Comparison of ENCODE assay signal across 23 cellular contexts in genomic region chr21:41869771-41870170, GRCh38.
"Had no signal": no experiment of that assay in that cellular context is flagged by ENCODE, and none has a peak within 500 bp of the region (broad histone marks: within the 10 kb centered on the region; RNA-seq: fewer than 3 reads in every experiment).

No MANE protein-coding gene starts in this region.

- H3K4me2 ChIP-seq: PC-9 had no signal

- H3K36me3 ChIP-seq: WERI-Rb-1 had no signal

- H3K4me3 ChIP-seq: PC-9, SK-N-MC had no signal

- H3K9me3 Mint-ChIP-seq: activated CD4-positive, alpha-beta T cell treated with anti-CD3 and anti-CD28 coated beads, Interleukin-2, amount 10 ng/mL, durations not matched to agents 24 days and 14 days; activated naive CD4-positive, alpha-beta T cell treated with anti-CD3 and anti-CD28 coated beads for 36 hours; activated T-helper 17 cell treated with anti-CD3 and anti-CD28 coated beads, Interleukin-2, amount 50 U/mL, for 72 hours had no signal

- DNase-seq: activated CD4-positive, alpha-beta T cell treated with anti-CD3 and anti-CD28 coated beads for 1 hour; activated CD4-positive, alpha-beta T cell treated with anti-CD3 and anti-CD28 coated beads, Interleukin-2, amount 10 ng/mL, durations not matched to agents 24 days and 14 days; activated CD4-positive, alpha-beta T cell treated with anti-CD3 and anti-CD28 coated beads, Interleukin-2, amount 50 U/mL, for 48 hours; activated CD8-positive, alpha-beta memory T cell treated with anti-CD3 and anti-CD28 coated beads for 24 hours; activated gamma-delta T cell; activated naive CD4-positive, alpha-beta T cell treated with anti-CD3 and anti-CD28 coated beads for 36 hours; activated T-cell treated with anti-CD3 and anti-CD28 coated beads for 4 hours; activated T-cell treated with anti-CD3 and anti-CD28 coated beads, Interleukin-2, amount 50 U/mL, for 48 hours; cerebellar nuclear complex; MM.1S; NCI-H1105 treated with DMSO at 0.1 percent for 48 hours; NCI-H1436 treated with DMSO at 0.1 percent for 48 hours; NCI-H187; NCI-H2081; NCI-H446; NCI-H524; PC-9; SIG-M5; T-helper 1 cell; WERI-Rb-1 had no signal

- H3K27ac ChIP-seq: PC-9, SK-N-MC, WERI-Rb-1 had no signal

- H2AFZ ChIP-seq: PC-9 had no signal

- H3K27me3 Mint-ChIP-seq: activated CD4-positive, alpha-beta T cell treated with anti-CD3 and anti-CD28 coated beads, Interleukin-2, amount 10 ng/mL, durations not matched to agents 24 days and 14 days; activated naive CD8-positive, alpha-beta T cell; activated T-helper 17 cell treated with anti-CD3 and anti-CD28 coated beads, Interleukin-2, amount 50 U/mL, for 72 hours had no signal

- H3K27ac Mint-ChIP-seq: activated CD4-positive, alpha-beta T cell treated with anti-CD3 and anti-CD28 coated beads, Interleukin-2, amount 10 ng/mL, durations not matched to agents 24 days and 14 days; activated naive CD4-positive, alpha-beta T cell treated with anti-CD3 and anti-CD28 coated beads for 36 hours; activated naive CD8-positive, alpha-beta T cell; activated T-helper 17 cell treated with anti-CD3 and anti-CD28 coated beads, Interleukin-2, amount 50 U/mL, for 72 hours had no signal

- H3K4me3 Mint-ChIP-seq: activated CD4-positive, alpha-beta T cell treated with anti-CD3 and anti-CD28 coated beads, Interleukin-2, amount 10 ng/mL, durations not matched to agents 24 days and 14 days; activated naive CD4-positive, alpha-beta T cell treated with anti-CD3 and anti-CD28 coated beads for 36 hours; activated naive CD8-positive, alpha-beta T cell; activated T-helper 17 cell treated with anti-CD3 and anti-CD28 coated beads, Interleukin-2, amount 50 U/mL, for 72 hours had no signal
